ENCODE assay signal across 2 cellular contexts in the genomic region with DNA sequence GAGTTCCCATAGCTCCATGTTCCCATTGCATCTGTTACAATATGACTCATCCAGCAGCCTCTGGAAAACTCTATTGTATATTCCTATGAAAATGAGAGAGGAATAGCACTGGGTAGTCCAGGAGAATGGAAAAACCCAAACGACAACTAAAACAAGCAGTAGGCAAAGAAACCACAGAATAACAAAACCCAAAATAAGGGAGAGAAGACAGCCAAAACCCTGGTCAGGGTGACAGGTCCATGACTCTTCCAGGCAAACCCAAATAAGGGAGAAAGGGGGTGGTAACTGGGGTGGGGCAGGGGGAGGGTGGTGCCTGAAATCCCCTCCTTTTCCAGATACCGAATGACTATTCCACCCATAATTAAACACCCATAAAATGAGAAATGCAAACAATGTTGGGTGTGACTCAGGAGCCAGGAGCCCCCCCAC.
A peak's percentile ranks its signal among the peaks of the same experiment; 100 is the strongest.
TF ChIP-seq lines count a peak whose summit lies in the region.

No MANE protein-coding gene starts in this region.

TF ChIP-seq in A549, 52 proteins besides CTCF, POLR2A, EP300 and RAD21:
- TF ChIP-seq ZFP36 (IDR thresholded peaks at IDR 0.05; ENCODE audit: borderline replicate concordance, partially characterized antibody) = no peak
- no peak for TF ChIP-seq FOSL2 (IDR thresholded peaks at IDR 0.05)
- peak; percentile 47 for TF ChIP-seq FOSL2 (CRISPR knock-in tag; IDR thresholded peaks at IDR 0.05)

TF ChIP-seq in IMR-90, 13 proteins besides CTCF, POLR2A, EP300 and RAD21:
- TF ChIP-seq SMC3 (IDR thresholded peaks at IDR 0.05; ENCODE audit: low read depth, low read length) (no peak), NFE2L2 (IDR thresholded peaks at IDR 0.05; ENCODE audit: low read depth, low read length) (no peak)
